Comparison of ENCODE assay signal across 2 cellular contexts in the genomic region with DNA sequence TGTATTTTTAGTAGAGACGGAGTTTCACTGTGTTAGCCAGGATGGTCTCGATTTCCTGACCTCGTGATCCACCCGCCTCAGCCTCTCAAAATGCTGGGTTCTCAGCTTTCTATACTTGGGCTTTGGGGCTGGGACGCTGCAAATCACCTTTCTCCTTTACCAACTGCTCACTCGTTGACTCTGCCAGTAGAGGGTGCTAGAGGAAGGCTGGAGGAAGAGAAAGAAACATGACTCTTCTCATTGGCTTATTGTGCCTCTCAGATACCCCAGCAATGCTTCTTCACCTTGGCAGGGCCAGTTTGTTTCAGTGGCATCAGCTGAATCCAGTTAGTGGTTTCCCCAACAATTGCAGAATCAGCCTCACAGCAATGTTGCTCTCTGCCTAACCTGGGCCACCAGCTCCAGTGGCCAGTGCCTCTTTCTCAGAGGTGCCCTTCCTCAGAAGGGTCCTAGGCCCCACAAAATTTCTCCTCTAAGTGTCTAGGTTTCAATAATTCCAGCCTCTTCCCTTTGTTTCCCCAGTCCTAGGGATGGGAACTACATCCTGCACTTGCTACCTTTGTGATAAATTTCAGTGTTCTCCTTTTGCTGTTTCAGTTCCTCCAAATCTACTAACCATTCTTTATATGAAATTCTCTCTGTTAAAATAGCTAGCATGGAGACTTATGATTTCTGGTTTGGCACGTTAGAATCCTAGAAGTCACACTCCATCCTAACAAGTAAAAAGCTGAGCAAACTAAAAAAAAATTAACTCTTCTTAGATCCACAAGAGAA.
A peak's percentile ranks its signal among the peaks of the same experiment; 100 is the strongest.
TF ChIP-seq lines count a peak whose summit lies in the region.

No MANE protein-coding gene starts in this region.

TF ChIP-seq in GM12878, 131 proteins besides CTCF, POLR2A, EP300 and RAD21 (continued from another document):
- peak; percentile 31; the same call in 1 of the 2 replicates for TF ChIP-seq SMC3 (IDR thresholded peaks at IDR 0.05; ENCODE audit: borderline replicate concordance, low read length)
- TF ChIP-seq IKZF1 (conservative IDR thresholded peaks at IDR 0.05), result peak; percentile 47; the same call in 1 of the 2 replicates

TF ChIP-seq in liver, 16 proteins besides CTCF, POLR2A, EP300 and RAD21 (continued from another document):
- TF ChIP-seq, protein P1, sequence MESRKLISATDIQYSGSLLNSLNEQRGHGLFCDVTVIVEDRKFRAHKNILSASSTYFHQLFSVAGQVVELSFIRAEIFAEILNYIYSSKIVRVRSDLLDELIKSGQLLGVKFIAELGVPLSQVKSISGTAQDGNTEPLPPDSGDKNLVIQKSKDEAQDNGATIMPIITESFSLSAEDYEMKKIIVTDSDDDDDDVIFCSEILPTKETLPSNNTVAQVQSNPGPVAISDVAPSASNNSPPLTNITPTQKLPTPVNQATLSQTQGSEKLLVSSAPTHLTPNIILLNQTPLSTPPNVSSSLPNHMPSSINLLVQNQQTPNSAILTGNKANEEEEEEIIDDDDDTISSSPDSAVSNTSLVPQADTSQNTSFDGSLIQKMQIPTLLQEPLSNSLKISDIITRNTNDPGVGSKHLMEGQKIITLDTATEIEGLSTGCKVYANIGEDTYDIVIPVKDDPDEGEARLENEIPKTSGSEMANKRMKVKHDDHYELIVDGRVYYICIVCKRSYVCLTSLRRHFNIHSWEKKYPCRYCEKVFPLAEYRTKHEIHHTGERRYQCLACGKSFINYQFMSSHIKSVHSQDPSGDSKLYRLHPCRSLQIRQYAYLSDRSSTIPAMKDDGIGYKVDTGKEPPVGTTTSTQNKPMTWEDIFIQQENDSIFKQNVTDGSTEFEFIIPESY (IDR thresholded peaks at IDR 0.05), result no peak
